In the genomic region with DNA sequence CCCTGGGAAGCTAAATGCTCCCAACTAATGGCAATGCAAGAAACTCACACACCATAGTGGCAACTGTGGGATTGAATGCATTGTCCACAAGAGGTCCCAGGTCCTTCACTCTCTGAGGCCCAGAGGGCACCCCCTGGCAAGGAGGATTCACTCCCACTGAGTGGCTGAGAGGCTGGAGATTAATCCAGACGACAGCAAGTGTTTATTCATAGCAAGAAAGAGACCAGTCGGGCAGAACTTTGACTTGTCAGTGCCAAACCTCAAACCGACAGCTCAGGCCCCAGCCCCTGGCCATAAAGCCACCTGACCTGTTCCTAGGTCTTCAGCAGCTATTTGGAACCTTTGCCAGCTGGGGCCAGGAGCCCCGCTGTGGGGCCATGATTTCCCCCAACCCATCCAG, we compare ENCODE assay signal across 11 cellular contexts. TPM values are rescaled to one million over a fixed set of nuclear protein-coding genes. Genes with fewer than 3 reads are reported as not detected.
A peak's percentile ranks its signal among the peaks of the same experiment; 100 is the strongest.
DNase-seq lines count a peak whose midpoint lies in the region; ATAC-seq and TF ChIP-seq lines count a peak whose summit lies in the region.
"Had no signal": no experiment of that assay in that cellular context is flagged by ENCODE, and none has a peak within 500 bp of the region (broad histone marks: within the 10 kb centered on the region; RNA-seq: fewer than 3 reads in every experiment).

No MANE protein-coding gene starts in this region.

- ATAC-seq in GM19372 (IDR thresholded peaks at IDR 0.05; ENCODE audit: low read depth, unreplicated experiment) (peak; percentile 42), HG02885 (IDR thresholded peaks at IDR 0.05; ENCODE audit: poor library complexity, unreplicated experiment) (peak; percentile 77), T-helper 17 cell (no peak)
- ATAC-seq: K562 had no signal

- H3K27me3 ChIP-seq in GM06990 (replicated peaks; ENCODE audit: control insufficient read depth, insufficient read depth, low read length) (no peaks in the 10 kb centered on the region), OCI-LY3 (ENCODE audit: low read depth, low read length) (no peaks in the 10 kb centered on the region)

- no peaks in the 10 kb centered on the region for H4K20me1 ChIP-seq in OCI-LY3 (ENCODE audit: insufficient read depth, low read length)

- no peak overlapping the region for H3K27ac Mint-ChIP-seq in T-helper 17 cell

- no peaks in the 10 kb centered on the region for H3K36me3 Mint-ChIP-seq in T-helper 17 cell (ENCODE audit: low read depth)

- H3K4me1 Mint-ChIP-seq in T-helper 17 cell, result peaks cover 4% of the 10 kb centered on the region

- peaks cover 77% of the 10 kb centered on the region for H3K4me1 ChIP-seq in OCI-LY3 (ENCODE audit: low read length)

- no peak overlapping the region for H3K4me3 Mint-ChIP-seq in T-helper 17 cell

- H3K4me2 ChIP-seq in OCI-LY3 (ENCODE audit: low read length), result peak overlapping the region; percentile 28

- H3K9me3 ChIP-seq in OCI-LY3 (ENCODE audit: insufficient read depth, low read length), result no peaks in the 10 kb centered on the region
- H3K9me3 ChIP-seq in T-helper 17 cell (ENCODE audit: control insufficient read depth, low read length, poor library complexity, severe bottlenecking), result no peaks in the 10 kb centered on the region

- DNase-seq in GM06990 (ENCODE audit: extremely low read depth, insufficient read length) (peak; percentile 66), T-helper 17 cell (no peak), ecto neural progenitor cell (ENCODE audit: low spot score) (no peak), NCI-H510A (lab: John Stamatoyannopoulos, UW) (no peak), C1 segment of cervical spinal cord (lab: John Stamatoyannopoulos, UW) (no peak)
- DNase-seq: head of caudate nucleus, T-helper 2 cell had no signal

- peak overlapping the region; percentile 23 for H3K27ac ChIP-seq in OCI-LY3 (ENCODE audit: low read length)

- H3K9ac ChIP-seq in OCI-LY3 (ENCODE audit: low read length), result peak overlapping the region; percentile 2; the same call in 1 of the 2 replicates

- no peaks in the 10 kb centered on the region for H3K79me2 ChIP-seq in OCI-LY3 (ENCODE audit: low read length)

- peak; percentile 11 for TF ChIP-seq CTCF in GM06990 (IDR thresholded peaks at IDR 0.05; ENCODE audit: insufficient read depth, low read length, poor library complexity, severe bottlenecking)
- peak; percentile 35 for TF ChIP-seq CTCF in OCI-LY3 (IDR thresholded peaks at IDR 0.05; ENCODE audit: low read depth, low read length)

- H3K4me3 ChIP-seq in GM06990 (replicated peaks; ENCODE audit: low read depth, low read length) (no peak overlapping the region), OCI-LY3 (ENCODE audit: low read length) (no peak overlapping the region)
- H3K4me3 ChIP-seq: K562 had no signal

- H3K36me3 ChIP-seq in GM06990 (ENCODE audit: control insufficient read depth, insufficient read depth, low read length) (peaks cover 4% of the 10 kb centered on the region), OCI-LY3 (replicated peaks; ENCODE audit: low read depth, low read length) (peaks cover 10% of the 10 kb centered on the region)

- H3K27me3 Mint-ChIP-seq in T-helper 17 cell, result no peaks in the 10 kb centered on the region

- no peak overlapping the region for H2AFZ ChIP-seq in OCI-LY3 (ENCODE audit: low read depth, low read length)

RNA-seq across cellular contexts. Expression of a gene that starts 54.5 kb away (rescaled TPM):
- total RNA-seq in T-helper 17 cell, result 10 to 100 TPM in 1 of 2 donors, 1 to 10 TPM in 1; 5.4 to 12.0 TPM
